ENCODE assay signal across 8 cellular contexts in genomic region chr1:7783826-7784491, GRCh38. TPM values are rescaled to one million over a fixed set of nuclear protein-coding genes. Genes with fewer than 3 reads are reported as not detected.
A peak's percentile ranks its signal among the peaks of the same experiment; 100 is the strongest.
DNase-seq lines count a peak whose midpoint lies in the region; ATAC-seq and TF ChIP-seq lines count a peak whose summit lies in the region.

TSS of gene PER3 (plus strand) at chr1:7784291. CDS start at chr1:7784878, 587 bp downstream.

- peaks cover 42% of the 10 kb centered on the region for H3K4me1 ChIP-seq in lower lobe of right lung

- H3K36me3 ChIP-seq in lower lobe of right lung, result peaks cover 49% of the 10 kb centered on the region

- H3K9me3 Mint-ChIP-seq in CD14-positive monocyte, result peaks cover 0 to 9% (median 4%) of the 10 kb centered on the region in 7 donors
- no peaks in the 10 kb centered on the region for H3K9me3 Mint-ChIP-seq in activated CD8-positive, alpha-beta T cell treated with anti-CD3 and anti-CD28 coated beads, Interleukin-2, amount 10 ng/mL, durations not matched to agents 7 days and 5 days (ENCODE audit: insufficient read depth)

- TF ChIP-seq CTCF in CD14-positive monocyte (IDR thresholded peaks at IDR 0.05), result no peak
- no peak for TF ChIP-seq CTCF in lower lobe of right lung (IDR thresholded peaks at IDR 0.05)

- intact Hi-C loops in CD14-positive monocyte (cut with micrococcal nuclease), result loop anchor here (2.0 to 5.0 kb wide), 3 partner anchors 13 to 178 kb away; partner anchors contain the start of genes PARK7 (in 1 of the 2) and VAMP3 (in 1 of the 2)
- intact Hi-C loops in lower lobe of right lung (cut with DNase I), result no loop called here

- H3K36me3 Mint-ChIP-seq in CD14-positive monocyte, result peaks cover 13 to 20% of the 10 kb centered on the region in 2 donors
- H3K36me3 Mint-ChIP-seq in activated CD8-positive, alpha-beta T cell treated with anti-CD3 and anti-CD28 coated beads, Interleukin-2, amount 10 ng/mL, durations not matched to agents 7 days and 5 days (ENCODE audit: low read depth), result peaks cover 14% of the 10 kb centered on the region

- ATAC-seq in GM19395 (IDR thresholded peaks at IDR 0.05; ENCODE audit: unreplicated experiment), result peak; percentile 85
- ATAC-seq in HG03521 (IDR thresholded peaks at IDR 0.05; ENCODE audit: unreplicated experiment), result peak; percentile 89
- peak; percentile 92 for ATAC-seq in activated CD8-positive, alpha-beta T cell treated with anti-CD3 and anti-CD28 coated beads, Interleukin-2, amount 10 ng/mL, durations not matched to agents 7 days and 5 days
- peak; percentile 96 to 97 for ATAC-seq in lower lobe of right lung

- H3K4me1 Mint-ChIP-seq in CD14-positive monocyte, result peaks cover 47% of the 10 kb centered on the region
- H3K4me1 Mint-ChIP-seq in activated CD8-positive, alpha-beta T cell treated with anti-CD3 and anti-CD28 coated beads, Interleukin-2, amount 10 ng/mL, durations not matched to agents 7 days and 5 days (ENCODE audit: low read depth), result peaks cover 29% of the 10 kb centered on the region

- DNase-seq in CD14-positive monocyte (ENCODE audit: low spot score) (peak; percentile 96), NCI-H774 (lab: John Stamatoyannopoulos, UW) (peak; percentile 90), ecto neural progenitor cell (ENCODE audit: low spot score) (peak; percentile 98), lower lobe of right lung (peak; percentile 98)
- peak; percentile 89 for DNase-seq in activated CD8-positive, alpha-beta T cell treated with anti-CD3 and anti-CD28 coated beads, Interleukin-2, amount 10 ng/mL, durations not matched to agents 7 days and 5 days
- DNase-seq in stimulated activated CD4-positive, alpha-beta T cell treated with anti-CD3 and anti-CD28 coated beads, Interleukin-4, amount 100 ng/mL, for 48 hours (ENCODE audit: low read depth in 2 of 2), result peak; percentile 81 to 87

- H3K27ac ChIP-seq in lower lobe of right lung, result peak within 1 kb of the TSS; percentile 91

- POLR2A ChIA-PET in activated CD8-positive, alpha-beta T cell treated with anti-CD3 and anti-CD28 coated beads, Interleukin-2, amount 10 ng/mL, durations not matched to agents 7 days and 5 days (lab: Charles Lee), result no interaction called here

- no peaks in the 10 kb centered on the region for H3K9me3 ChIP-seq in lower lobe of right lung

- H3K27me3 Mint-ChIP-seq in CD14-positive monocyte (ENCODE audit: low read depth in 3 of 3), result peaks cover 0 to 6% (median 0%) of the 10 kb centered on the region in 3 donors
- H3K27me3 Mint-ChIP-seq in activated CD8-positive, alpha-beta T cell treated with anti-CD3 and anti-CD28 coated beads, Interleukin-2, amount 10 ng/mL, durations not matched to agents 7 days and 5 days (ENCODE audit: low read depth), result peaks cover 7% of the 10 kb centered on the region

- H3K4me3 ChIP-seq in lower lobe of right lung, result peak within 1 kb of the TSS; percentile 66

- H3K27me3 ChIP-seq in lower lobe of right lung (ENCODE audit: low read depth), result no peaks in the 10 kb centered on the region

- peak within 1 kb of the TSS; percentile 75 to 93 (median 85) for H3K27ac Mint-ChIP-seq in CD14-positive monocyte
- peak within 1 kb of the TSS; percentile 23 for H3K27ac Mint-ChIP-seq in activated CD8-positive, alpha-beta T cell treated with anti-CD3 and anti-CD28 coated beads, Interleukin-2, amount 10 ng/mL, durations not matched to agents 7 days and 5 days

- CTCF ChIA-PET in activated CD8-positive, alpha-beta T cell treated with anti-CD3 and anti-CD28 coated beads, Interleukin-2, amount 10 ng/mL, durations not matched to agents 7 days and 5 days (lab: Charles Lee), result no interaction called here

- peak within 1 kb of the TSS; percentile 81 to 82 for H3K4me3 Mint-ChIP-seq in CD14-positive monocyte
- H3K4me3 Mint-ChIP-seq in activated CD8-positive, alpha-beta T cell treated with anti-CD3 and anti-CD28 coated beads, Interleukin-2, amount 10 ng/mL, durations not matched to agents 7 days and 5 days, result peak within 1 kb of the TSS; percentile 58

RNA-seq across cellular contexts. Expression of gene PER3, which starts in this region (rescaled TPM):
- polyA plus RNA-seq in CD14-positive monocyte, result 1 to 10 TPM in 1 of 2 donors, under 1 TPM in 1; 0.46 to 2.0 TPM
- 1 to 10 TPM in 1 of 2 experiments, under 1 TPM in 1; 0.97 to 1.2 TPM for total RNA-seq in activated CD8-positive, alpha-beta T cell treated with anti-CD3 and anti-CD28 coated beads, Interleukin-2, amount 10 ng/mL, durations not matched to agents 7 days and 5 days
- total RNA-seq in lower lobe of right lung, result 35.6 TPM

Comparison
In these comparisons a context has a peak if more than half of its experiments do, and no peak if none do; other contexts are left out.
1. Peak in every context shown above with its lines: DNase-seq, ATAC-seq, H3K4me3 ChIP-seq and H3K27ac ChIP-seq.
2. RNA of gene PER3 (total RNA-seq): 35.6 TPM in lower lobe of right lung (single experiment); 0.97 to 1.2 TPM in activated CD8-positive, alpha-beta T cell treated with anti-CD3 and anti-CD28 coated beads, Interleukin-2, amount 10 ng/mL, durations not matched to agents 7 days and 5 days; every median in the first group is over 10 times any median in the second.